21 cellular contexts compared by ENCODE assay signal in the genomic region with DNA sequence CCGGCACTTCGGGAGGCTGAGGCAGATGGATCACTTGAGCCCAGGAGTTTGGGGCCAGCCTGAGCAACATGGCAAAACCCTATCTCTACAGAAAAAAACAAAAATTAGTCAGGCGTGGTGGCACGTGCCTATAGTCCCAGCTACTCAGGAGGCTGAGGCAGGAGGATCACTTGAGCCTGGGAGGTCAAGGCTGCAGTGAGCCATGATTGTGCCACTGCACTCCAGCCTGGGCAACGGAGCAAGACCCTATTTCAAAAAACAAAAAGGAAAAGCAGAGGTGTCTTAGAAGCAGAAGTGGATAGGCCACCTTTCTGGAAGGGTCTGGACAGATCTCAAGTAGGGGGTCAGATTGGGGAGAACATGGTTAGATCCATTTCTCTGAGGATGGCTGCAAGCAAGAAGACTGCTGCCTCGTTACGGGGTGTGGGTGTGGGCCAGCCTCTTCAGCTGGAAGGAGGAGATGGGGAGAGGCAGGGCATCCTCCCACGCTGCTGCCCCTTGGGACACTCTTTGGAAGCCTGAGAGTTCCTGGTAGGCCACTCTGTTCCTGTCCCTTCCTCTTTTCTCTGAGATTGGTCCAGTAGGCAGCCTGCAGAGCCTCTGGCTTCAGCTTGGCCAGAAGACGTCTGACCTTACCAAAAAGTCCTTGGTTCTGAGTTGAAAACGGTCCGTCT.
DNase-seq lines count a peak whose midpoint lies in the region; ATAC-seq and TF ChIP-seq lines count a peak whose summit lies in the region.
"Had no signal": no experiment of that assay in that cellular context is flagged by ENCODE, and none has a peak within 500 bp of the region (broad histone marks: within the 10 kb centered on the region; RNA-seq: fewer than 3 reads in every experiment).

No MANE protein-coding gene starts in this region.

- 95% methylated on average over 4 of the region's 11 CpGs; no CpG with 5 or more reads in 1 of the 2 experiments for WGBS in IMR-90 (ENCODE audit: extremely low coverage in 2 of 2, insufficient read length in 1 of 2), 2 experiments

- H2AFZ ChIP-seq in IMR-90 (replicated peaks; ENCODE audit: low read length, poor library complexity) (no peak overlapping the region), osteoblast (ENCODE audit: low read length) (no peak overlapping the region)

- peak overlapping the region in 1 of 2 experiments; percentile 44; a peak in 1 of 4 replicates for H4K8ac ChIP-seq in IMR-90 (ENCODE audit: low read depth in 2 of 2, low read length in 2 of 2)

- H3K36me3 Mint-ChIP-seq in T-helper 1 cell treated with Interleukin-12 subunit alpha and Interleukin-12 subunit beta and Interleukin-4 antibody, amounts not matched to agents 30 μg/mL and 1 μg/mL, for 36 hours (ENCODE audit: low read depth), result peaks cover 11% of the 10 kb centered on the region
- H3K36me3 Mint-ChIP-seq in Calu3 (ENCODE audit: insufficient read depth, unreplicated experiment), result no peaks in the 10 kb centered on the region

- no peak overlapping the region for H3K18ac ChIP-seq in IMR-90 (ENCODE audit: low read depth, low read length)

- peak overlapping the region; percentile 81; the same call in 1 of the 2 replicates for H2BK20ac ChIP-seq in IMR-90 (ENCODE audit: low read depth, low read length)

- no peak for DNase-seq in T-helper 1 cell
- no peak for DNase-seq in IMR-90
- DNase-seq in osteoblast (ENCODE audit: insufficient read length, low spot score, missing footprints), result peak; percentile 26
- no peak for DNase-seq in NCI-H774 (lab: John Stamatoyannopoulos, UW)
- no peak for DNase-seq in DMS114 treated with DMSO at 0.1 percent for 48 hours (lab: John Stamatoyannopoulos, UW; ENCODE audit: unreplicated experiment)
- no peak for DNase-seq in Calu3
- DNase-seq: activated CD8-positive, alpha-beta memory T cell treated with anti-CD3 and anti-CD28 coated beads, Interleukin-2, amount 50 U/mL, for 4 hours; amniotic stem cell; CD8-positive, alpha-beta memory T cell; EL; HCEC 1CT; immature natural killer cell; midbrain; NCI-H1105; pancreas; stomach had no signal

- H3K79me2 ChIP-seq in osteoblast (ENCODE audit: insufficient read depth, low read length), result no peaks in the 10 kb centered on the region

- H3K9ac ChIP-seq in IMR-90 (ENCODE audit: low read depth, low read length), result no peak overlapping the region

- H3K79me1 ChIP-seq in IMR-90 (ENCODE audit: low read depth in 1 of 2, low read length in 2 of 2), result peaks cover 5 to 23% of the 10 kb centered on the region in 2 experiments; a peak in 2 of 4 replicates

- H3K9me3 ChIP-seq in IMR-90 (ENCODE audit: control insufficient read depth, insufficient read depth, low read length) (no peaks in the 10 kb centered on the region), osteoblast (ENCODE audit: low read depth, low read length) (no peaks in the 10 kb centered on the region)
- H3K9me3 ChIP-seq: pancreas, stomach had no signal

- H3K4me1 Mint-ChIP-seq in T-helper 1 cell treated with Interleukin-12 subunit alpha and Interleukin-12 subunit beta and Interleukin-4 antibody, amounts not matched to agents 30 μg/mL and 1 μg/mL, for 36 hours (ENCODE audit: low read depth), result peaks cover 54% of the 10 kb centered on the region
- peaks cover 35% of the 10 kb centered on the region for H3K4me1 Mint-ChIP-seq in Calu3 (ENCODE audit: low read depth, unreplicated experiment)

- dilution Hi-C loops in IMR-90 (cut with HindIII; ENCODE audit: low sequenced_read_pairs, unreplicated experiment), result no loop called here

- in situ Hi-C loops in IMR-90 (cut with MboI; ENCODE audit: low sequenced_read_pairs), result no loop called here

- H3K36me3 ChIP-seq in IMR-90 (ENCODE audit: control insufficient read depth, insufficient read depth, low read length) (no peaks in the 10 kb centered on the region), osteoblast (ENCODE audit: insufficient read depth, low read length) (no peaks in the 10 kb centered on the region)
- H3K36me3 ChIP-seq: pancreas, stomach had no signal

- peaks cover 19% of the 10 kb centered on the region for H3K9me1 ChIP-seq in IMR-90 (ENCODE audit: insufficient read depth, low read length)

- no peak overlapping the region for H2BK5ac ChIP-seq in IMR-90 (ENCODE audit: low read depth, low read length, poor library complexity, severe bottlenecking)

- POLR2A ChIA-PET in IMR-90 (lab: Charles Lee; ENCODE audit: unreplicated experiment), result no interaction called here

- intact Hi-C loops in IMR-90 (cut with micrococcal nuclease) (no loop called here), Calu3 (cut with micrococcal nuclease; ENCODE audit: unreplicated experiment) (no loop called here)

- no peak overlapping the region for H3K27ac ChIP-seq in IMR-90 (ENCODE audit: insufficient read depth, low read length)
- peak overlapping the region; percentile 75 for H3K27ac ChIP-seq in cingulate gyrus (ENCODE audit: low read depth, low read length)
- H3K27ac ChIP-seq in osteoblast (ENCODE audit: low read depth, low read length), result no peak overlapping the region
- H3K27ac ChIP-seq: epithelial cell of prostate, pancreas, stomach, VCaP had no signal

- no peak for TF ChIP-seq CTCF in IMR-90 (conservative IDR thresholded peaks at IDR 0.05; ENCODE audit: low read depth, low read length)
- no peak for TF ChIP-seq CTCF in osteoblast (IDR thresholded peaks at IDR 0.05; ENCODE audit: extremely low read depth, low read depth, low read length)
- TF ChIP-seq CTCF in Calu3 (IDR thresholded peaks at IDR 0.05; ENCODE audit: unreplicated experiment), result no peak

- H3K4me1 ChIP-seq in IMR-90 (ENCODE audit: control insufficient read depth, insufficient read depth, low read length), result peaks cover 14% of the 10 kb centered on the region
- H3K4me1 ChIP-seq in osteoblast (ENCODE audit: insufficient read depth, low read length), result peaks cover 12% of the 10 kb centered on the region
- H3K4me1 ChIP-seq: pancreas had no signal

- peak overlapping the region; percentile 15 for H2AK9ac ChIP-seq in IMR-90 (replicated peaks; ENCODE audit: low read depth, low read length, poor library complexity)

- no peaks in the 10 kb centered on the region for H4K20me1 ChIP-seq in IMR-90 (ENCODE audit: insufficient read depth, low read length)
- H4K20me1 ChIP-seq in osteoblast (ENCODE audit: insufficient read depth, low read length), result no peaks in the 10 kb centered on the region

- no peak overlapping the region for H4K5ac ChIP-seq in IMR-90 (ENCODE audit: low read depth, low read length)

- H3K27me3 ChIP-seq in IMR-90 (ENCODE audit: control insufficient read depth, insufficient read depth, low read length) (no peaks in the 10 kb centered on the region; the same call in 1 of the 2 replicates), osteoblast (ENCODE audit: insufficient read depth, low read length) (no peaks in the 10 kb centered on the region)
- H3K27me3 ChIP-seq: pancreas, stomach had no signal

- H3K56ac ChIP-seq in IMR-90 (ENCODE audit: extremely low read depth, insufficient read depth, low read length), result no peak overlapping the region

- H3K4me3 ChIP-seq in IMR-90 (ENCODE audit: insufficient read depth, low read depth, low read length) (no peak overlapping the region), osteoblast (ENCODE audit: insufficient read depth, low read length) (no peak overlapping the region)
- H3K4me3 ChIP-seq: pancreas, smooth muscle cell, stomach had no signal

- peak overlapping the region; percentile 77; the same call in 1 of the 2 replicates for H4K91ac ChIP-seq in IMR-90 (ENCODE audit: insufficient read depth, low read depth, low read length)

- 0 out of 2 replicates have a peak overlapping the region, but pooled peaks have one; percentile 12 for H3K4ac ChIP-seq in IMR-90 (ENCODE audit: low read depth, low read length)

- H3K4me2 ChIP-seq in IMR-90 (ENCODE audit: low read depth, low read length) (no peak overlapping the region), osteoblast (ENCODE audit: insufficient read depth, low read length) (no peak overlapping the region)

- CTCF ChIA-PET in IMR-90 (lab: Yijun Ruan, JAX), result interaction anchor here (1.0 kb wide), 1 partner anchor 208 kb away, joined by 3 read pairs; no protein-coding TSS in a partner anchor
- CTCF ChIA-PET in Calu3 (lab: Charles Lee), result no interaction called here

- ATAC-seq in IMR-90 (ENCODE audit: low read depth), result no peak

- peak overlapping the region; percentile 87 for H3K27ac Mint-ChIP-seq in T-helper 1 cell treated with Interleukin-12 subunit alpha and Interleukin-12 subunit beta and Interleukin-4 antibody, amounts not matched to agents 30 μg/mL and 1 μg/mL, for 36 hours
- H3K27ac Mint-ChIP-seq in Calu3 (ENCODE audit: unreplicated experiment), result no peak overlapping the region

- no peak overlapping the region; the same call in none of the 2 replicates for H2AK5ac ChIP-seq in IMR-90 (ENCODE audit: low read depth, low read length)

- H3K27me3 Mint-ChIP-seq in T-helper 1 cell treated with Interleukin-12 subunit alpha and Interleukin-12 subunit beta and Interleukin-4 antibody, amounts not matched to agents 30 μg/mL and 1 μg/mL, for 36 hours (ENCODE audit: low read depth), result no peaks in the 10 kb centered on the region
- no peaks in the 10 kb centered on the region for H3K27me3 Mint-ChIP-seq in Calu3 (ENCODE audit: unreplicated experiment)
- H3K27me3 Mint-ChIP-seq: CD8-positive, alpha-beta memory T cell had no signal

- peak overlapping the region; percentile 88; the same call in 1 of the 3 replicates for H2BK15ac ChIP-seq in IMR-90 (ENCODE audit: low read depth, low read length)

- no peak for TF ChIP-seq RAD21 in IMR-90 (IDR thresholded peaks at IDR 0.05; ENCODE audit: low read length)

- no peak overlapping the region for H2BK120ac ChIP-seq in IMR-90 (ENCODE audit: low read depth, low read length)

- no peak overlapping the region for H3K4me3 Mint-ChIP-seq in T-helper 1 cell treated with Interleukin-12 subunit alpha and Interleukin-12 subunit beta and Interleukin-4 antibody, amounts not matched to agents 30 μg/mL and 1 μg/mL, for 36 hours
- no peak overlapping the region for H3K4me3 Mint-ChIP-seq in Calu3 (ENCODE audit: low read depth, unreplicated experiment)
- H3K4me3 Mint-ChIP-seq: CD8-positive, alpha-beta memory T cell; immature natural killer cell had no signal

- TF ChIP-seq POLR2A in IMR-90 (IDR thresholded peaks at IDR 0.05; ENCODE audit: low read depth, low read length), result no peak

- no TSS peak for BruUV-seq in IMR-90 (replicated peaks; lab: Mats Ljungman, UMichigan)
- BruUV-seq in Calu3 (replicated peaks; lab: Mats Ljungman, UMichigan), result no TSS peak

- H3K14ac ChIP-seq in IMR-90 (replicated peaks; ENCODE audit: low read depth, low read length), result 0 out of 2 replicates have a peak overlapping the region, but pooled peaks have one; percentile 14

- H3K9me3 Mint-ChIP-seq in T-helper 1 cell treated with Interleukin-12 subunit alpha and Interleukin-12 subunit beta and Interleukin-4 antibody, amounts not matched to agents 30 μg/mL and 1 μg/mL, for 36 hours, result no peaks in the 10 kb centered on the region
- no peaks in the 10 kb centered on the region for H3K9me3 Mint-ChIP-seq in Calu3 (ENCODE audit: low read depth, unreplicated experiment)
- H3K9me3 Mint-ChIP-seq: CD8-positive, alpha-beta memory T cell had no signal

- H3K23ac ChIP-seq in IMR-90 (ENCODE audit: low read depth, low read length), result no peak overlapping the region
